ENCODE assay signal across 8 cellular contexts in genomic region chr10:5975641-5976473, GRCh38. TPM values are rescaled to one million over a fixed set of nuclear protein-coding genes. Genes with fewer than 3 reads are reported as not detected.
DNase-seq lines count a peak whose midpoint lies in the region; ATAC-seq, FAIRE-seq and TF ChIP-seq lines count a peak whose summit lies in the region.

No MANE protein-coding gene starts in this region.

- ATAC-seq in GM18520 (IDR thresholded peaks at IDR 0.05; ENCODE audit: unreplicated experiment) (peak; percentile 59), HG02938 (IDR thresholded peaks at IDR 0.05; ENCODE audit: unreplicated experiment) (peak; percentile 53), right lobe of liver (peak; percentile 1 to 28 (median 5))

- H3K27ac ChIP-seq in right lobe of liver, result peak overlapping the region; percentile 93 to 98 (median 98)

- peaks cover 0 to 37% (median 14%) of the 10 kb centered on the region in 4 donors for H3K4me1 ChIP-seq in right lobe of liver

- no peaks in the 10 kb centered on the region for H3K36me3 ChIP-seq in right lobe of liver

- intact Hi-C loops in right lobe of liver (cut with DNase I), result no loop called here

- no peak for TF ChIP-seq CTCF in right lobe of liver (IDR thresholded peaks at IDR 0.05)

- no peak for TF ChIP-seq POLR2A in right lobe of liver (IDR thresholded peaks at IDR 0.05)

- peak overlapping the region; percentile 72 to 99 (median 83) for H3K4me3 ChIP-seq in right lobe of liver

- FAIRE-seq in RCC 7860 (lab: Jason Lieb, UNC), result no peak

- no peaks in the 10 kb centered on the region for H3K9me3 ChIP-seq in right lobe of liver

- no peaks in the 10 kb centered on the region for H3K27me3 ChIP-seq in right lobe of liver

- peak; percentile 14 for DNase-seq in RCC 7860 (ENCODE audit: low spot score)
- peak; percentile 11 for DNase-seq in amniotic epithelial cell (ENCODE audit: low read depth)
- peak in 1 of 3 donors; percentile 13 for DNase-seq in right lobe of liver
- peak; percentile 4 for DNase-seq in stimulated activated CD8-positive, alpha-beta memory T cell treated with anti-CD3 and anti-CD28 coated beads, Interleukin-15, amount 100 ng/mL, for 1 hour (ENCODE audit: low read depth)
- DNase-seq in NCI-H1436 treated with DMSO at 0.1 percent for 48 hours (lab: John Stamatoyannopoulos, UW), result no peak
- DNase-seq in occipital lobe (lab: John Stamatoyannopoulos, UW), result no peak

- WGBS in right lobe of liver (ENCODE audit: insufficient coverage, low coverage, low lambda C conversion rate, missing lambda C conversion rate), result 58% methylated on average over 16 of the region's 20 CpGs

RNA-seq across cellular contexts. Expression of gene IL15RA, which starts 1.5 kb away (rescaled TPM):
- total RNA-seq in right lobe of liver (10 to 100 TPM in 4 of 6 experiments, 1 to 10 TPM in 2; 6.2 to 42.7 (median 13.3) TPM), occipital lobe (not detected)

Comparison
In these comparisons a context has a peak if more than half of its experiments do, and no peak if none do; other contexts are left out.
1. ATAC-seq: peak in every context shown above with its lines; median percentile 59 in GM18520; 53 in HG02938; 5 in right lobe of liver.
2. DNase-seq: peak in RCC 7860 (single experiment), amniotic epithelial cell (single experiment) and stimulated activated CD8-positive, alpha-beta memory T cell treated with anti-CD3 and anti-CD28 coated beads, Interleukin-15, amount 100 ng/mL, for 1 hour (single experiment); none in NCI-H1436 treated with DMSO at 0.1 percent for 48 hours (single experiment) and occipital lobe (single experiment).